Comparison of ENCODE assay signal across 9 cellular contexts in genomic region chr6:28400122-28400451, GRCh38. TPM values are rescaled to one million over a fixed set of nuclear protein-coding genes. Genes with fewer than 3 reads are reported as not detected.
DNase-seq lines count a peak whose midpoint lies in the region; ATAC-seq and TF ChIP-seq lines count a peak whose summit lies in the region.
"Had no signal": no experiment of that assay in that cellular context is flagged by ENCODE, and none has a peak within 500 bp of the region (broad histone marks: within the 10 kb centered on the region; RNA-seq: fewer than 3 reads in every experiment).

No MANE protein-coding gene starts in this region.

- H3K4me1 Mint-ChIP-seq in stimulated activated naive CD8-positive, alpha-beta T cell treated with anti-CD3 and anti-CD28 coated beads, Interleukin-15, Interleukin-2, amounts not matched to agents 100 ng/mL and 50 ng/mL, for 24 hours (ENCODE audit: low read depth): peaks cover 44% of the 10 kb centered on the region

- peak overlapping the region; percentile 94 for H3K4me3 Mint-ChIP-seq in stimulated activated naive CD8-positive, alpha-beta T cell treated with anti-CD3 and anti-CD28 coated beads, Interleukin-15, Interleukin-2, amounts not matched to agents 100 ng/mL and 50 ng/mL, for 24 hours

- DNase-seq in stimulated activated naive CD8-positive, alpha-beta T cell treated with anti-CD3 and anti-CD28 coated beads, Interleukin-15, Interleukin-2, amounts not matched to agents 100 U/mL and 50 U/mL, for 24 hours: no peak
- no peak for DNase-seq in choroid plexus epithelial cell (ENCODE audit: low read depth)
- no peak for DNase-seq in aorta
- no peak for DNase-seq in NCI-H748 (lab: John Stamatoyannopoulos, UW; ENCODE audit: unreplicated experiment)
- DNase-seq in midbrain (lab: John Stamatoyannopoulos, UW): no peak

- H3K9me3 Mint-ChIP-seq in stimulated activated naive CD8-positive, alpha-beta T cell treated with anti-CD3 and anti-CD28 coated beads, Interleukin-15, Interleukin-2, amounts not matched to agents 100 ng/mL and 50 ng/mL, for 24 hours: no peaks in the 10 kb centered on the region

- H3K36me3 Mint-ChIP-seq in stimulated activated naive CD8-positive, alpha-beta T cell treated with anti-CD3 and anti-CD28 coated beads, Interleukin-15, Interleukin-2, amounts not matched to agents 100 ng/mL and 50 ng/mL, for 24 hours (ENCODE audit: low read depth): peaks cover 34% of the 10 kb centered on the region

- ATAC-seq in stimulated activated naive CD8-positive, alpha-beta T cell treated with anti-CD3 and anti-CD28 coated beads, Interleukin-15, Interleukin-2, amounts not matched to agents 100 U/mL and 50 U/mL, for 24 hours: no peak
- ATAC-seq in aorta (ENCODE audit: low FRiP score) (no peak), HG03378 (IDR thresholded peaks at IDR 0.05; ENCODE audit: unreplicated experiment) (no peak)

- WGBS in aorta, 2 donors: 28 to 29% methylated on average over 8 of the region's 8 CpGs

- peak overlapping the region; percentile 92 for H3K27ac Mint-ChIP-seq in stimulated activated naive CD8-positive, alpha-beta T cell treated with anti-CD3 and anti-CD28 coated beads, Interleukin-15, Interleukin-2, amounts not matched to agents 100 ng/mL and 50 ng/mL, for 24 hours

- TF ChIP-seq CTCF in choroid plexus epithelial cell (conservative IDR thresholded peaks at IDR 0.05; ENCODE audit: low read depth, low read length): no peak

- peak overlapping the region; percentile 92 for H3K9ac ChIP-seq in muscle layer of colon (ENCODE audit: low read length)

- intact Hi-C loops in aorta (cut with DNase I): no loop called here

- H3K9me3 ChIP-seq in muscle layer of colon (ENCODE audit: low read length) (no peaks in the 10 kb centered on the region), aorta (ENCODE audit: control insufficient read depth, low read length) (no peaks in the 10 kb centered on the region)
- H3K9me3 ChIP-seq: neutrophil had no signal

- H3K4me1 ChIP-seq in muscle layer of colon (ENCODE audit: insufficient read depth, low read length): peaks cover 13% of the 10 kb centered on the region
- H3K4me1 ChIP-seq in aorta (ENCODE audit: control insufficient read depth in 1 of 2, insufficient read depth in 2 of 2, low read length in 2 of 2): peaks cover 0 to 3% of the 10 kb centered on the region in 2 donors

- peaks cover 39% of the 10 kb centered on the region for H3K27me3 Mint-ChIP-seq in stimulated activated naive CD8-positive, alpha-beta T cell treated with anti-CD3 and anti-CD28 coated beads, Interleukin-15, Interleukin-2, amounts not matched to agents 100 ng/mL and 50 ng/mL, for 24 hours

- H3K27ac ChIP-seq in muscle layer of colon (ENCODE audit: low read depth, low read length): peak overlapping the region; percentile 5
- H3K27ac ChIP-seq in aorta (ENCODE audit: low read depth in 1 of 2, low read length in 2 of 2): no peak overlapping the region
- H3K27ac ChIP-seq: neutrophil had no signal

- H3K27me3 ChIP-seq in muscle layer of colon (ENCODE audit: control insufficient read depth in 1 of 2, insufficient read depth in 2 of 2, low read length in 2 of 2) (no peaks in the 10 kb centered on the region), aorta (ENCODE audit: control insufficient read depth in 1 of 2, insufficient read depth in 2 of 2, low read length in 1 of 2) (no peaks in the 10 kb centered on the region)

- peaks cover 6% of the 10 kb centered on the region for H3K36me3 ChIP-seq in muscle layer of colon (ENCODE audit: insufficient read depth, low read length)
- no peaks in the 10 kb centered on the region for H3K36me3 ChIP-seq in aorta (ENCODE audit: control insufficient read depth in 1 of 2, insufficient read depth in 2 of 2, low read length in 1 of 2)
- H3K36me3 ChIP-seq: neutrophil had no signal

- H3K4me3 ChIP-seq in choroid plexus epithelial cell (ENCODE audit: low read depth, low read length) (peak overlapping the region; percentile 68), muscle layer of colon (ENCODE audit: low read depth in 1 of 2, low read length in 2 of 2) (peak overlapping the region; percentile 92 to 98), aorta (ENCODE audit: low read length in 2 of 2) (peak overlapping the region; percentile 59 to 91)

RNA-seq across cellular contexts. Expression of gene ZSCAN12, which starts 0.5 kb away (rescaled TPM):
- 1 to 10 TPM; 5.0 to 7.0 TPM for total RNA-seq in aorta
- 1 to 10 TPM; 2.3 to 3.3 TPM for polyA plus RNA-seq in aorta

RNA-seq across cellular contexts. Expression of gene ZSCAN23, which starts 43.2 kb away (rescaled TPM):
- total RNA-seq in aorta: 1 to 10 TPM; 2.9 to 4.5 TPM
- 1 to 10 TPM in 1 of 2 donors, under 1 TPM in 1; 0.82 to 1.5 TPM for polyA plus RNA-seq in aorta

RNA-seq across cellular contexts. Expression of gene ZKSCAN3, which starts 50.3 kb away (rescaled TPM):
- 1 to 10 TPM; 4.2 to 8.6 TPM for total RNA-seq in aorta
- polyA plus RNA-seq in aorta: 1 to 10 TPM in 1 of 2 donors, under 1 TPM in 1; 0.50 to 2.7 TPM
